8 cellular contexts compared by ENCODE assay signal in genomic region chr15:101121511-101122090, GRCh38.
DNase-seq lines count a peak whose midpoint lies in the region; ATAC-seq and TF ChIP-seq lines count a peak whose summit lies in the region.

No MANE protein-coding gene starts in this region.

- no peak overlapping the region for H3K4me3 Mint-ChIP-seq in neural crest cell

- DNase-seq in AG10803 (ENCODE audit: low read depth) (peak; percentile 56), fibroblast of villous mesenchyme (ENCODE audit: low read depth) (peak; percentile 92), neural crest cell (ENCODE audit: low read depth, low spot score) (peak; percentile 48), ureter (ENCODE audit: low spot score) (peak; percentile 77), NCI-H345 (lab: John Stamatoyannopoulos, UW) (no peak)
- peak; percentile 54 for DNase-seq in activated CD8-positive, alpha-beta memory T cell treated with anti-CD3 and anti-CD28 coated beads, Interleukin-2, amount 50 U/mL, for 4 hours

- H3F3A ChIP-seq in Loucy (ENCODE audit: low read depth): peaks cover 7% of the 10 kb centered on the region

- H3K9me3 ChIP-seq in Loucy (ENCODE audit: insufficient read depth, low read depth, low read length): no peaks in the 10 kb centered on the region

- peak; percentile 53 for ATAC-seq in GM19468 (IDR thresholded peaks at IDR 0.05; ENCODE audit: extremely low read depth, unreplicated experiment)

- peak; percentile 38 for TF ChIP-seq CTCF in AG10803 (conservative IDR thresholded peaks at IDR 0.05; ENCODE audit: low read length)
- peak; percentile 27 for TF ChIP-seq CTCF in Loucy (conservative IDR thresholded peaks at IDR 0.05; ENCODE audit: low read length)
- TF ChIP-seq CTCF in fibroblast of villous mesenchyme (IDR thresholded peaks at IDR 0.05; ENCODE audit: insufficient read depth, low read depth, low read length): peak; percentile 51
- TF ChIP-seq CTCF in neural crest cell (conservative IDR thresholded peaks at IDR 0.05): peak; percentile 30

- no peak overlapping the region for H2AFZ ChIP-seq in Loucy (ENCODE audit: low read length)

- H3K4me3 ChIP-seq in AG10803 (ENCODE audit: low read length): peak overlapping the region; percentile 45
- no peak overlapping the region for H3K4me3 ChIP-seq in Loucy (ENCODE audit: low read length, poor library complexity, severe bottlenecking)
- peak overlapping the region; percentile 19 for H3K4me3 ChIP-seq in fibroblast of villous mesenchyme (ENCODE audit: low read depth, low read length)

- peak overlapping the region; percentile 68 for H3K4me2 ChIP-seq in Loucy (ENCODE audit: low read depth, low read length, poor library complexity, severe bottlenecking)

- H3K4me1 ChIP-seq in Loucy (ENCODE audit: insufficient read depth, low read length, poor library complexity, severe bottlenecking): peaks cover 68% of the 10 kb centered on the region

- no peaks in the 10 kb centered on the region for H3K36me3 Mint-ChIP-seq in neural crest cell (ENCODE audit: low read depth)

- peaks cover 48% of the 10 kb centered on the region for H3K4me1 Mint-ChIP-seq in neural crest cell

- no peaks in the 10 kb centered on the region for H3K9me3 Mint-ChIP-seq in neural crest cell

- no peaks in the 10 kb centered on the region for H3K79me2 ChIP-seq in Loucy (ENCODE audit: insufficient read depth, low read length)

- peak overlapping the region; percentile 71 for H3K9ac ChIP-seq in Loucy (ENCODE audit: low read depth, low read length, poor library complexity, severe bottlenecking)

- H3K27me3 Mint-ChIP-seq in neural crest cell (ENCODE audit: low read depth): peaks cover 3% of the 10 kb centered on the region

- H3K36me3 ChIP-seq in Loucy (ENCODE audit: insufficient read depth, low read length): no peaks in the 10 kb centered on the region

- H3K9me2 ChIP-seq in Loucy (replicated peaks; ENCODE audit: low read depth, low read length): no peaks in the 10 kb centered on the region

- H3K27me3 ChIP-seq in Loucy (ENCODE audit: insufficient read depth, low read length, poor library complexity, severe bottlenecking): no peaks in the 10 kb centered on the region

- peak overlapping the region; percentile 57 for H3K27ac Mint-ChIP-seq in neural crest cell (ENCODE audit: unreplicated experiment)

- H4K20me1 ChIP-seq in Loucy (ENCODE audit: insufficient read depth, low read length, poor library complexity, severe bottlenecking): no peaks in the 10 kb centered on the region
